17 cellular contexts compared by ENCODE assay signal in genomic region chr12:114895081-114895480, GRCh38.
DNase-seq lines count a peak whose midpoint lies in the region; ATAC-seq, FAIRE-seq and TF ChIP-seq lines count a peak whose summit lies in the region.
"Had no signal": no experiment of that assay in that cellular context is flagged by ENCODE, and none has a peak within 500 bp of the region (broad histone marks: within the 10 kb centered on the region; RNA-seq: fewer than 3 reads in every experiment).

No MANE protein-coding gene starts in this region.

- H3K4me3 ChIP-seq in A549 (no peak overlapping the region), endodermal cell (ENCODE audit: low read length) (no peak overlapping the region)
- H3K4me3 ChIP-seq: GM23338 had no signal

- no peak for TF ChIP-seq RAD21 in A549 (conservative IDR thresholded peaks at IDR 0.05 in 1 of 2, IDR thresholded peaks at IDR 0.05 in 1 of 2)

- H3K36me3 Mint-ChIP-seq in endodermal cell (ENCODE audit: low read depth), result no peaks in the 10 kb centered on the region
- no peaks in the 10 kb centered on the region for H3K36me3 Mint-ChIP-seq in mesothelial cell of epicardium
- H3K36me3 Mint-ChIP-seq in stimulated activated memory B cell treated with anti-CD40 and anti-IgM and Interleukin-4, amounts not matched to agents 10 μg/mL and 1 μg/mL and 100 μg/mL, for 72 hours, result no peaks in the 10 kb centered on the region
- H3K36me3 Mint-ChIP-seq in activated CD8-positive, alpha-beta T cell treated with anti-CD3 and anti-CD28 coated beads, Interleukin-2, amount 10 ng/mL, durations not matched to agents 7 days and 5 days (ENCODE audit: low read depth), result no peaks in the 10 kb centered on the region
- H3K36me3 Mint-ChIP-seq: CD4-positive, alpha-beta memory T cell had no signal

- H3K27me3 ChIP-seq in endodermal cell (ENCODE audit: control insufficient read depth, insufficient read depth, low read length, poor library complexity, severe bottlenecking), result no peaks in the 10 kb centered on the region
- H3K27me3 ChIP-seq: BE2C had no signal

- H3K4me3 Mint-ChIP-seq in endodermal cell (no peak overlapping the region), mesothelial cell of epicardium (no peak overlapping the region)
- no peak overlapping the region for H3K4me3 Mint-ChIP-seq in stimulated activated memory B cell treated with anti-CD40 and anti-IgM and Interleukin-4, amounts not matched to agents 10 μg/mL and 1 μg/mL and 100 μg/mL, for 72 hours
- no peak overlapping the region for H3K4me3 Mint-ChIP-seq in activated CD8-positive, alpha-beta T cell treated with anti-CD3 and anti-CD28 coated beads, Interleukin-2, amount 10 ng/mL, durations not matched to agents 7 days and 5 days
- H3K4me3 Mint-ChIP-seq: CD4-positive, alpha-beta memory T cell; GM23338 had no signal

- H3K36me3 ChIP-seq in endodermal cell (ENCODE audit: control insufficient read depth, insufficient read depth, low read length), result no peaks in the 10 kb centered on the region
- H3K36me3 ChIP-seq: BE2C had no signal

- H3K9me3 ChIP-seq in A549 (no peaks in the 10 kb centered on the region), endodermal cell (ENCODE audit: control insufficient read depth, low read length) (no peaks in the 10 kb centered on the region)
- H3K9me3 ChIP-seq: BE2C had no signal

- POLR2A ChIA-PET in A549 (lab: Yijun Ruan, JAX), result no interaction called here
- POLR2A ChIA-PET in activated CD8-positive, alpha-beta T cell treated with anti-CD3 and anti-CD28 coated beads, Interleukin-2, amount 10 ng/mL, durations not matched to agents 7 days and 5 days (lab: Charles Lee), result no interaction called here

- H3K9me3 Mint-ChIP-seq in endodermal cell (no peaks in the 10 kb centered on the region), mesothelial cell of epicardium (no peaks in the 10 kb centered on the region)
- no peaks in the 10 kb centered on the region for H3K9me3 Mint-ChIP-seq in stimulated activated memory B cell treated with anti-CD40 and anti-IgM and Interleukin-4, amounts not matched to agents 10 μg/mL and 1 μg/mL and 100 μg/mL, for 72 hours
- H3K9me3 Mint-ChIP-seq in activated CD8-positive, alpha-beta T cell treated with anti-CD3 and anti-CD28 coated beads, Interleukin-2, amount 10 ng/mL, durations not matched to agents 7 days and 5 days (ENCODE audit: insufficient read depth), result no peaks in the 10 kb centered on the region
- H3K9me3 Mint-ChIP-seq: GM23338 had no signal

- H3K27me3 Mint-ChIP-seq in endodermal cell (ENCODE audit: insufficient read depth) (peaks cover 9% of the 10 kb centered on the region), mesothelial cell of epicardium (ENCODE audit: low read depth) (no peaks in the 10 kb centered on the region)
- no peaks in the 10 kb centered on the region for H3K27me3 Mint-ChIP-seq in stimulated activated memory B cell treated with anti-CD40 and anti-IgM and Interleukin-4, amounts not matched to agents 10 μg/mL and 1 μg/mL and 100 μg/mL, for 72 hours
- H3K27me3 Mint-ChIP-seq in activated CD8-positive, alpha-beta T cell treated with anti-CD3 and anti-CD28 coated beads, Interleukin-2, amount 10 ng/mL, durations not matched to agents 7 days and 5 days (ENCODE audit: low read depth), result no peaks in the 10 kb centered on the region
- H3K27me3 Mint-ChIP-seq: CD4-positive, alpha-beta memory T cell had no signal

- H3K27ac Mint-ChIP-seq in endodermal cell (no peak overlapping the region), mesothelial cell of epicardium (peak overlapping the region; percentile 44)
- H3K27ac Mint-ChIP-seq in stimulated activated memory B cell treated with anti-CD40 and anti-IgM and Interleukin-4, amounts not matched to agents 10 μg/mL and 1 μg/mL and 100 μg/mL, for 72 hours, result no peak overlapping the region
- H3K27ac Mint-ChIP-seq in activated CD8-positive, alpha-beta T cell treated with anti-CD3 and anti-CD28 coated beads, Interleukin-2, amount 10 ng/mL, durations not matched to agents 7 days and 5 days, result no peak overlapping the region
- H3K27ac Mint-ChIP-seq: CD4-positive, alpha-beta memory T cell; GM23338 had no signal

- H3K4me2 ChIP-seq in A549, result no peak overlapping the region
- H3K4me2 ChIP-seq: GM23338 had no signal

- CTCF ChIA-PET in A549 (lab: Yijun Ruan, JAX), result no interaction called here
- CTCF ChIA-PET in activated CD8-positive, alpha-beta T cell treated with anti-CD3 and anti-CD28 coated beads, Interleukin-2, amount 10 ng/mL, durations not matched to agents 7 days and 5 days (lab: Charles Lee), result no interaction called here

- DNase-seq in A549 (ENCODE audit: low read depth in 1 of 2, low spot score in 1 of 2), result no peak
- peak; percentile 43 for DNase-seq in MV-4-11 (lab: John Stamatoyannopoulos, UW)
- DNase-seq in endodermal cell, result peak; percentile 31
- DNase-seq in mesothelial cell of epicardium (ENCODE audit: low spot score in 2 of 2, unreplicated experiment in 2 of 2), result no peak
- DNase-seq in activated CD8-positive, alpha-beta T cell treated with anti-CD3 and anti-CD28 coated beads, Interleukin-2, amount 10 ng/mL, durations not matched to agents 7 days and 5 days, result no peak
- no peak for DNase-seq in NOMO-1 treated with dmso at 0.1 percent for 144 hours (lab: John Stamatoyannopoulos, UW; ENCODE audit: unreplicated experiment)
- DNase-seq: BE2C; CD4-positive, alpha-beta memory T cell; DMS79 treated with DMSO at 0.1 percent for 48 hours; H7 had no signal

- no peak for TF ChIP-seq EP300 in A549 (IDR thresholded peaks at IDR 0.05)

- no peak for FAIRE-seq in A549 (lab: Jason Lieb, UNC)
- FAIRE-seq: D721Med, G401.6, GM12891 had no signal

- no peak for TF ChIP-seq CTCF in A549 (IDR thresholded peaks at IDR 0.05)
- no peak for TF ChIP-seq CTCF in endodermal cell (conservative IDR thresholded peaks at IDR 0.05)
- TF ChIP-seq CTCF in mesothelial cell of epicardium (IDR thresholded peaks at IDR 0.05; ENCODE audit: unreplicated experiment), result no peak

- H3K9ac ChIP-seq in endodermal cell (ENCODE audit: extremely low read depth, low read length, poor library complexity, severe bottlenecking), result no peak overlapping the region

- H3K4me1 Mint-ChIP-seq in endodermal cell, result peaks cover 14% of the 10 kb centered on the region
- H3K4me1 Mint-ChIP-seq in mesothelial cell of epicardium, result peaks cover 56% of the 10 kb centered on the region
- no peaks in the 10 kb centered on the region for H3K4me1 Mint-ChIP-seq in stimulated activated memory B cell treated with anti-CD40 and anti-IgM and Interleukin-4, amounts not matched to agents 10 μg/mL and 1 μg/mL and 100 μg/mL, for 72 hours
- H3K4me1 Mint-ChIP-seq in activated CD8-positive, alpha-beta T cell treated with anti-CD3 and anti-CD28 coated beads, Interleukin-2, amount 10 ng/mL, durations not matched to agents 7 days and 5 days (ENCODE audit: low read depth), result no peaks in the 10 kb centered on the region
- H3K4me1 Mint-ChIP-seq: CD4-positive, alpha-beta memory T cell had no signal

- WGBS in A549 (ENCODE audit: missing lambda C conversion rate), result 68% methylated on average over 4 of the region's 4 CpGs
- 96% methylated on average over 3 to 4 of the region's 4 CpGs for WGBS in endodermal cell (ENCODE audit: insufficient coverage in 1 of 2, insufficient read length in 1 of 2), 2 experiments

- H3K27ac ChIP-seq in A549 (no peak overlapping the region), endodermal cell (ENCODE audit: low read depth, low read length) (no peak overlapping the region)
- H3K27ac ChIP-seq: C4-2B, HL-60 had no signal

- no peak for TF ChIP-seq POLR2A in A549 (IDR thresholded peaks at IDR 0.05; ENCODE audit: low read length)

- H3K4me1 ChIP-seq in A549, result no peaks in the 10 kb centered on the region
- no peaks in the 10 kb centered on the region for H3K4me1 ChIP-seq in endodermal cell (ENCODE audit: control insufficient read depth, insufficient read depth, low read length)
- H3K4me1 ChIP-seq: BE2C had no signal

- ATAC-seq in A549, result no peak
- no peak for ATAC-seq in stimulated activated memory B cell treated with anti-CD40 and anti-IgM and Interleukin-4, amounts not matched to agents 10 μg/mL and 1 μg/mL and 100 μg/mL, for 72 hours
- ATAC-seq in activated CD8-positive, alpha-beta T cell treated with anti-CD3 and anti-CD28 coated beads, Interleukin-2, amount 10 ng/mL, durations not matched to agents 7 days and 5 days, result no peak
- ATAC-seq: GM23338 had no signal

TF ChIP-seq in A549, 52 proteins besides CTCF, POLR2A, EP300 and RAD21:
- no peak for TF ChIP-seq HOXA7 (CRISPR knock-in tag; IDR thresholded peaks at IDR 0.05)
- peak; percentile 69 for TF ChIP-seq MAFK (IDR thresholded peaks at IDR 0.05; ENCODE audit: partially characterized antibody)

Comparison
In these comparisons a context has a peak if more than half of its experiments do, and no peak if none do; other contexts are left out.
1. DNase-seq: peak in MV-4-11 (single experiment) and endodermal cell (single experiment); none in A549 (0 of 2), mesothelial cell of epicardium (0 of 2), activated CD8-positive, alpha-beta T cell treated with anti-CD3 and anti-CD28 coated beads, Interleukin-2, amount 10 ng/mL, durations not matched to agents 7 days and 5 days (single experiment) and NOMO-1 treated with dmso at 0.1 percent for 144 hours (single experiment).